ENCODE assay signal across 9 cellular contexts in genomic region chr3:111723293-111723963, GRCh38. TPM values are rescaled to one million over a fixed set of nuclear protein-coding genes. Genes with fewer than 3 reads are reported as not detected.
DNase-seq lines count a peak whose midpoint lies in the region; ATAC-seq and TF ChIP-seq lines count a peak whose summit lies in the region.
"Had no signal": no experiment of that assay in that cellular context is flagged by ENCODE, and none has a peak within 500 bp of the region (broad histone marks: within the 10 kb centered on the region; RNA-seq: fewer than 3 reads in every experiment).

No MANE protein-coding gene starts in this region.

- H3K27me3 ChIP-seq in heart left ventricle: no peaks in the 10 kb centered on the region
- H3K27me3 ChIP-seq in spleen (replicated peaks in 1 of 7): no peaks in the 10 kb centered on the region

- in situ Hi-C loops in GM13976 (cut with MboI; ENCODE audit: low sequenced_read_pairs, unreplicated experiment): loop anchor here (10.0 kb wide), 1 partner anchor 141 kb away; no protein-coding TSS in a partner anchor

- intact Hi-C loops in heart left ventricle (cut with DNase I): loop anchor here in 1 of 10 donors (5.0 kb wide), 1 partner anchor 139 kb away; no protein-coding TSS in a partner anchor
- intact Hi-C loops in spleen (cut with DNase I; ENCODE audit: low total_unique reads): no loop called here

- peak in 3 of 4 donors; percentile 34 to 71 (median 37) for ATAC-seq in heart left ventricle
- ATAC-seq: mucosa of descending colon had no signal

- no peak for TF ChIP-seq POLR2A in heart left ventricle (IDR thresholded peaks at IDR 0.05)
- TF ChIP-seq POLR2A in spleen (IDR thresholded peaks at IDR 0.05): no peak

- peaks cover 0 to 23% (median 3%) of the 10 kb centered on the region in 12 donors for H3K4me1 ChIP-seq in heart left ventricle
- no peaks in the 10 kb centered on the region for H3K4me1 ChIP-seq in spleen

- WGBS in heart left ventricle, 4 donors: 75 to 82% (median 79%) methylated on average over 4 of the region's 4 CpGs
- WGBS in spleen, 5 donors: 82 to 96% (median 87%) methylated on average over 4 of the region's 4 CpGs

- H3K4me3 ChIP-seq in HFF-Myc (replicated peaks; ENCODE audit: low read depth, low read length) (no peak overlapping the region), heart left ventricle (no peak overlapping the region), spleen (no peak overlapping the region)
- H3K4me3 ChIP-seq: mucosa of descending colon had no signal

- no peaks in the 10 kb centered on the region for H3K36me3 ChIP-seq in heart left ventricle
- peaks cover 0 to 15% (median 0%) of the 10 kb centered on the region in 6 donors for H3K36me3 ChIP-seq in spleen

- H3K9me3 ChIP-seq in heart left ventricle (no peaks in the 10 kb centered on the region), spleen (no peaks in the 10 kb centered on the region)
- H3K9me3 ChIP-seq: mucosa of descending colon had no signal

- TF ChIP-seq CTCF in HFF-Myc (IDR thresholded peaks at IDR 0.05; ENCODE audit: low read depth, low read length, missing control alignments) (no peak), heart left ventricle (IDR thresholded peaks at IDR 0.05) (no peak), spleen (IDR thresholded peaks at IDR 0.05 in 8 of 11, conservative IDR thresholded peaks at IDR 0.05 in 3 of 11) (no peak), GM13976 (IDR thresholded peaks at IDR 0.05; ENCODE audit: borderline replicate concordance, control extremely low read depth, extremely low read depth, insufficient read depth, missing control alignments) (no peak)

- DNase-seq in DMS153 (lab: John Stamatoyannopoulos, UW) (peak; percentile 83), HFF-Myc (ENCODE audit: extremely low read depth, low read depth) (peak; percentile 73), NCI-H748 treated with DMSO at 0.1 percent for 48 hours (lab: John Stamatoyannopoulos, UW) (peak; percentile 56), heart left ventricle (no peak), spleen (no peak), activated gamma-delta T cell (lab: John Stamatoyannopoulos, UW) (no peak), GM13976 (ENCODE audit: low spot score) (no peak)
- no peak for DNase-seq in stimulated activated CD4-positive, alpha-beta T cell treated with anti-CD3 and anti-CD28 coated beads, Interleukin-1b, Interleukin-23, amount 100 ng/mL, for 48 hours
- DNase-seq: mucosa of descending colon had no signal

- H3K27ac ChIP-seq in heart left ventricle (peak overlapping the region in 4 of 12 donors; percentile 6 to 40 (median 16)), spleen (no peak overlapping the region)

RNA-seq across cellular contexts. Expression of gene PLCXD2, which starts 49.0 kb away (rescaled TPM):
- total RNA-seq in heart left ventricle: 1 to 10 TPM in 8 of 9 donors, under 1 TPM in 1; 0.69 to 6.0 (median 2.8) TPM
- polyA plus RNA-seq in heart left ventricle: 1 to 10 TPM; 1.0 to 1.6 TPM
- total RNA-seq in spleen: 1 to 10 TPM; 2.9 to 6.0 (median 3.4) TPM
- under 1 TPM; 0.30 to 0.53 (median 0.35) TPM for polyA plus RNA-seq in spleen

Comparison
In these comparisons a context has a peak if more than half of its experiments do, and no peak if none do; other contexts are left out.
1. DNase-seq: peak in DMS153 (single experiment), HFF-Myc (single experiment) and NCI-H748 treated with DMSO at 0.1 percent for 48 hours (single experiment); none in heart left ventricle (0 of 5), spleen (single experiment), activated gamma-delta T cell (single experiment), GM13976 (single experiment) and stimulated activated CD4-positive, alpha-beta T cell treated with anti-CD3 and anti-CD28 coated beads, Interleukin-1b, Interleukin-23, amount 100 ng/mL, for 48 hours (single experiment).